Comparison of ENCODE assay signal across 1 cellular context in the genomic region with DNA sequence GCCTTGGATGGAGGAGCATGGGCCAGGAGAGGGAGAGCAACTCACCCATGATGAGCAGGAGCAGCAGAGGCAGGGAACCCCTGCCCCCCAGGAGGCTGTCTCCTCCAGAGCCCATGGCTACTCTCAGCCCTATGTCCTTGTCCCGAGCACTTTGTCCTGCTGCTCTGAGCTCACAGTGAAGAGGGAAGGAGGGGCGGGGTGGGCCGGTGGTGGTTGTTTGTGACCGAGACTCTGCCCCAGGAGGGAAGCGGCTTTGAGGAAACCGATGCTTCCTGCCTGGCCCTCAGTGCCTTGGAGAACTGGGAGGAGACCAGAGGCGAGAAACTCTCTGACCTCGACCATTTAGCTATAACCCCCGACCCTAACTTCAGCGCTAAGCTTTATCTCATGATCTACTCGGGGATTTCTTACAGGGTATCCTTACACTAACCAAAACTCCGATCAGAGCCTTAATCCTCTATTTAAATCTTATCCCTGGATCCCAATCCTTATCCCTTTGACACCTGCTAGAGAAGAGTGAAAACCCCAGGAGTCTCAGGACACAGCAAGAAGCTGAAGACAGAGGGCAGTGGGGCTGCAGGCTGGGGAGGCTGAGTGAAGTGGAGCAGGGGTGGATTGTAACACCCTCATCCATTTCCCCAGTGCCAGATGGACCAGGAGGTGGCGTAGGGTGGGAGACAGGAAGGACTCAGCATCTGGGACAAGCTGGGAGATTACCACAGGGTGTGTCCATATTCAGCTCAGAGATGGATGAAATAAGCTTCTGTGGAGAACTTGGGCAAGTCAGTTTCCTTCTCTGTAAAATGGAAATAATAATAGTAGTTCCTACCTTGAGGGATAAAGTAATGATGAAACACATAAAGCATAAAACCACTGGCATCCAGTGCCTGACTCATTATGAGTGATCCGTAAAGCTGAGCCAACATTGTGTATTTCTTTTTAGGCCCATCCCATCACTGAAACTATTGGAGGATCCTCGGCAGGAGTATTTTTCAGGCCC.
A peak's percentile ranks its signal among the peaks of the same experiment; 100 is the strongest.
TF ChIP-seq lines count a peak whose summit lies in the region.

ROBO4 (minus strand) TSS at position 185 of the 1,000 bp plus-strand sequence; CDS start at position 115, 70 bp downstream.

TF ChIP-seq in HCT116, 20 proteins besides CTCF, POLR2A, EP300 and RAD21:
- TF ChIP-seq, protein P1, sequence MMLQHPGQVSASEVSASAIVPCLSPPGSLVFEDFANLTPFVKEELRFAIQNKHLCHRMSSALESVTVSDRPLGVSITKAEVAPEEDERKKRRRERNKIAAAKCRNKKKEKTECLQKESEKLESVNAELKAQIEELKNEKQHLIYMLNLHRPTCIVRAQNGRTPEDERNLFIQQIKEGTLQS (IDR thresholded peaks at IDR 0.05): no peak
- no peak for TF ChIP-seq EZH2 (IDR thresholded peaks at IDR 0.05)
- no peak for TF ChIP-seq EZH2phosphoT487 (IDR thresholded peaks at IDR 0.05; ENCODE audit: borderline replicate concordance)
- no peak for TF ChIP-seq ZNF274 (IDR thresholded peaks at IDR 0.05; ENCODE audit: low read depth, low read length)
- TF ChIP-seq EGR1 (IDR thresholded peaks at IDR 0.05; ENCODE audit: low read depth): no peak
- TF ChIP-seq FOSL1 (IDR thresholded peaks at IDR 0.05; ENCODE audit: low read depth): peak; percentile 77
- peak; percentile 44; the same call in 1 of the 2 replicates for TF ChIP-seq SP1 (IDR thresholded peaks at IDR 0.05; ENCODE audit: low read depth)
- TF ChIP-seq CEBPB (IDR thresholded peaks at IDR 0.05; ENCODE audit: low read depth): no peak
- TF ChIP-seq TCF7L2 (IDR thresholded peaks at IDR 0.05; ENCODE audit: borderline replicate concordance, extremely low read depth, insufficient read depth, insufficient read length): no peak
- TF ChIP-seq POLR2AphosphoS5 (IDR thresholded peaks at IDR 0.05; ENCODE audit: low read depth, low read length): peak; percentile 43; the same call in 1 of the 2 replicates
- TF ChIP-seq, protein P2, sequence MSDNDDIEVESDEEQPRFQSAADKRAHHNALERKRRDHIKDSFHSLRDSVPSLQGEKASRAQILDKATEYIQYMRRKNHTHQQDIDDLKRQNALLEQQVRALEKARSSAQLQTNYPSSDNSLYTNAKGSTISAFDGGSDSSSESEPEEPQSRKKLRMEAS (IDR thresholded peaks at IDR 0.05): no peak
